Comparison of ENCODE assay signal across 9 cellular contexts in the genomic region with DNA sequence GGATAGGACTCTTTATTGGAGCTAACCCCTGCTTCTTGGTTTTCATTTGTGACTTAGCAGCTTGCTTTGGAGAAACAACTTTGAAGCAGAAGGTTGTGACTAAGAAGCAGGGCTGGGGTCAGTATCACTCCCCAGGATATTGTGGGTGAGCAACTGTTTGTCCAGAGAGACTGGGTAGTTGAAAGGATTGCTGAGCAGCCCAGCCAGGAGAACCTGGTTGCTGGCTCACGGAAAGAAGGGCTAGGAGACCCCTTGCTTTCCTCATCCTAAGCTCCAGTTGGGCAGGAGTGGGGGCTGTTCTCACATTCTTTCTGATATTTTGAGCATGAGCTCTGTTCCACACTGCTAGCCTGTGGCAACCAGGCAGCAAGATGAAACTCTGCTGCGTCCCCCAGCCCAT.
"Had no signal": no experiment of that assay in that cellular context is flagged by ENCODE, and none has a peak within 500 bp of the region (broad histone marks: within the 10 kb centered on the region; RNA-seq: fewer than 3 reads in every experiment).

No MANE protein-coding gene starts in this region.

- H3K36me3 ChIP-seq: HAP-1 had no signal

- H3K4me3 Mint-ChIP-seq: GM23338, H9, HFFc6 had no signal

- H3K4me1 ChIP-seq: HAP-1 had no signal

- DNase-seq: GM23248, GOT3, H7, H9, HCEC 1CT, HFFc6 had no signal

- H3K9me3 Mint-ChIP-seq: GM23338 had no signal

- H3K4me1 Mint-ChIP-seq: H9 had no signal

- H3K4me3 ChIP-seq: GM23248, GM23338, HAP-1 had no signal

- H3K27ac Mint-ChIP-seq: GM23338, H9, HFFc6 had no signal

- H3K27ac ChIP-seq: GM23248 had no signal

- ATAC-seq: GM23338, HCT116 had no signal

- H3K9me3 ChIP-seq: HAP-1 had no signal
